ENCODE assay signal across 7 cellular contexts in the genomic region with DNA sequence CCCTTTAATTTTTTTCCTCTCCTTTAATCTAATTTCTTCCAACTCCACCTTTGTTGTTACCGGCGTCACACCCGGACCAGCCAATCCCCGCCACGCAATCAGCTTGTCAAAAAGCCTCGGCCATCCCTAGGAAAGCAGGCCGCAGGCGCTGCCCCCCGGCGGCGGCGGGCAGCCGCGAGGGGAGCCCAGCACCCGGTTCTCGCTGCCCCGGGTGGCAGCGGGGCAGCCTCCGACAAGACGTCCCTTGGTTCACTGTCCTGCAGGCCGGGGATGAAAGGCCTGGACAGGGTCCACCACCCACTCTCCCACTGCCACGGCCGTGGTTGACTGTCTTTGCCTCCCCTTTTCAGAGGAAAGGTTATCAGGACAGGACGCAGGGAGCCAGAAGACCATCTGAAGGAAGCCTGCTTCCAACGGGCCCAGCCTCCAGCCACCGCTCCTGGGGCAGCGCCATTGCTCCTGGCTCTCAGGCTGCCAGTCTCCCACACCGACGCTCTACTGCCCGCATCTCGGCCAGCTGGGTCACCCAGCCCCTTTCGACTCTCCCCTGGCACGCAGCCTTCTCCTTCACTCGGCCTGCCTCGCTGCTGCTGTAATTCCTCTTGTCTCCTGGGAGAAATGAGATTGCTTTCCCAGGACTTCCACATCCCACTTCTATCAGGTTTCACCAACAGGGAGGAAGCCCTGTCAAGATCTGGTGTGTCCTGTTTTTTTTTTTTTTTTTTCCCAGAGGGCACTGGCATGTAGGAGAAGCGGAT. TPM values are rescaled to one million over a fixed set of nuclear protein-coding genes. Genes with fewer than 3 reads are reported as not detected.
DNase-seq lines count a peak whose midpoint lies in the region; ATAC-seq and TF ChIP-seq lines count a peak whose summit lies in the region.

No MANE protein-coding gene starts in this region.

- H3K27ac Mint-ChIP-seq in T-helper 17 cell, result peak overlapping the region; percentile 93

- H3K4me3 ChIP-seq in GM12865 (ENCODE audit: low read depth, low read length) (peak overlapping the region; percentile 72), skeletal muscle cell (ENCODE audit: low read depth, low read length) (peak overlapping the region; percentile 90)

- ATAC-seq in T-helper 17 cell (no peak), GM21423 (IDR thresholded peaks at IDR 0.05; ENCODE audit: unreplicated experiment) (no peak)

- H3K4me1 Mint-ChIP-seq in T-helper 17 cell, result peaks cover 17% of the 10 kb centered on the region

- H3K9me3 ChIP-seq in T-helper 17 cell (ENCODE audit: control insufficient read depth, low read length, poor library complexity, severe bottlenecking), result no peaks in the 10 kb centered on the region

- peak overlapping the region; percentile 99 for H3K4me3 Mint-ChIP-seq in T-helper 17 cell

- H3K36me3 Mint-ChIP-seq in T-helper 17 cell (ENCODE audit: low read depth), result peaks cover 3% of the 10 kb centered on the region

- peak; percentile 67 for DNase-seq in GM12865 (ENCODE audit: low read depth)
- peak; percentile 81 for DNase-seq in NCI-H146 (lab: John Stamatoyannopoulos, UW)
- peak in 2 of 3 donors; percentile 25 to 34 for DNase-seq in T-helper 17 cell
- peak; percentile 95 for DNase-seq in cerebellar cortex (ENCODE audit: low spot score)
- DNase-seq in iris pigment epithelial cell (ENCODE audit: low read depth), result peak; percentile 75
- peak; percentile 75 for DNase-seq in skeletal muscle cell (ENCODE audit: low read depth)

- H3K27me3 Mint-ChIP-seq in T-helper 17 cell, result no peaks in the 10 kb centered on the region

- TF ChIP-seq CTCF in GM12865 (IDR thresholded peaks at IDR 0.05; ENCODE audit: insufficient read depth, low read depth, low read length, missing control alignments), result no peak

RNA-seq across cellular contexts. Expression of gene UBTF, which starts 2.8 kb away (rescaled TPM):
- total RNA-seq in T-helper 17 cell, result 100 to 1,000 TPM; 121 to 140 TPM

RNA-seq across cellular contexts. Expression of gene ATXN7L3, which starts 22.6 kb away (rescaled TPM):
- total RNA-seq in T-helper 17 cell, result 10 to 100 TPM; 97.1 to 97.5 TPM

RNA-seq across cellular contexts. Expression of gene TMUB2, which starts 35.5 kb away (rescaled TPM):
- total RNA-seq in T-helper 17 cell, result 10 to 100 TPM; 52.2 to 53.1 TPM

RNA-seq across cellular contexts. Expression of gene SLC4A1, which starts 45.6 kb away (rescaled TPM):
- not detected for total RNA-seq in T-helper 17 cell

RNA-seq across cellular contexts. Expression of gene ASB16, which starts 51.8 kb away (rescaled TPM):
- not detected for total RNA-seq in T-helper 17 cell

Comparison
In these comparisons a context has a peak if more than half of its experiments do, and no peak if none do; other contexts are left out.
1. DNase-seq: peak in every context shown above with its lines; median percentile 95 in cerebellar cortex; 81 in NCI-H146; 75 in iris pigment epithelial cell; 75 in skeletal muscle cell; 67 in GM12865; 30 in T-helper 17 cell.